Comparison of ENCODE assay signal across 18 cellular contexts in genomic region chr2:45072862-45073237, GRCh38.
A peak's percentile ranks its signal among the peaks of the same experiment; 100 is the strongest.
DNase-seq lines count a peak whose midpoint lies in the region; ATAC-seq and TF ChIP-seq lines count a peak whose summit lies in the region.
"Had no signal": no experiment of that assay in that cellular context is flagged by ENCODE, and none has a peak within 500 bp of the region (broad histone marks: within the 10 kb centered on the region; RNA-seq: fewer than 3 reads in every experiment).

No MANE protein-coding gene starts in this region.

- CTCF ChIA-PET in activated CD8-positive, alpha-beta memory T cell treated with anti-CD3 and anti-CD28 coated beads, Interleukin-2, amount 10 ng/mL, durations not matched to agents 7 days and 5 days (lab: Charles Lee): no interaction called here

- ATAC-seq in activated CD8-positive, alpha-beta memory T cell treated with anti-CD3 and anti-CD28 coated beads, Interleukin-2, amount 10 ng/mL, durations not matched to agents 7 days and 5 days: no peak
- no peak for ATAC-seq in HG03175 (IDR thresholded peaks at IDR 0.05; ENCODE audit: unreplicated experiment)
- ATAC-seq: CD8-positive, alpha-beta T cell; Panc1 had no signal

- DNase-seq in activated CD8-positive, alpha-beta memory T cell treated with anti-CD3 and anti-CD28 coated beads, Interleukin-2, amount 10 ng/mL, durations not matched to agents 7 days and 5 days: peak; percentile 25
- DNase-seq in activated CD8-positive, alpha-beta memory T cell treated with anti-CD3 and anti-CD28 coated beads, Interleukin-2, amount 50 U/mL, for 4 hours: no peak
- DNase-seq in RPMI7951 (ENCODE audit: low read depth) (peak; percentile 33), myocyte (ENCODE audit: low read depth) (peak; percentile 8), type B pancreatic cell (ENCODE audit: extremely low spot score, unreplicated experiment) (peak; percentile 43), cerebellar cortex (ENCODE audit: low spot score) (no peak)
- DNase-seq: AML-193, C1 segment of cervical spinal cord, DND-41, IMR-90, NCI-H1105, NCI-H146, NCI-H345, NCI-H524, NCI-H82 had no signal

- no peak for TF ChIP-seq CTCF in type B pancreatic cell (conservative IDR thresholded peaks at IDR 0.05)

- no peak overlapping the region for H3K4me3 Mint-ChIP-seq in activated CD8-positive, alpha-beta memory T cell treated with anti-CD3 and anti-CD28 coated beads, Interleukin-2, amount 10 ng/mL, durations not matched to agents 7 days and 5 days
- H3K4me3 Mint-ChIP-seq in type B pancreatic cell: no peak overlapping the region
- H3K4me3 Mint-ChIP-seq: CD8-positive, alpha-beta T cell had no signal

- no peaks in the 10 kb centered on the region for H3K9me3 Mint-ChIP-seq in activated CD8-positive, alpha-beta memory T cell treated with anti-CD3 and anti-CD28 coated beads, Interleukin-2, amount 10 ng/mL, durations not matched to agents 7 days and 5 days (ENCODE audit: low read depth)
- H3K9me3 Mint-ChIP-seq in type B pancreatic cell: no peaks in the 10 kb centered on the region
- H3K9me3 Mint-ChIP-seq: CD8-positive, alpha-beta T cell had no signal

- no peak overlapping the region for H3K27ac Mint-ChIP-seq in activated CD8-positive, alpha-beta memory T cell treated with anti-CD3 and anti-CD28 coated beads, Interleukin-2, amount 10 ng/mL, durations not matched to agents 7 days and 5 days
- H3K27ac Mint-ChIP-seq in type B pancreatic cell: no peak overlapping the region
- H3K27ac Mint-ChIP-seq: CD8-positive, alpha-beta T cell had no signal

- no peaks in the 10 kb centered on the region for H3K4me1 Mint-ChIP-seq in activated CD8-positive, alpha-beta memory T cell treated with anti-CD3 and anti-CD28 coated beads, Interleukin-2, amount 10 ng/mL, durations not matched to agents 7 days and 5 days
- peaks cover 40% of the 10 kb centered on the region for H3K4me1 Mint-ChIP-seq in type B pancreatic cell (ENCODE audit: unreplicated experiment)

- H3K27me3 Mint-ChIP-seq in activated CD8-positive, alpha-beta memory T cell treated with anti-CD3 and anti-CD28 coated beads, Interleukin-2, amount 10 ng/mL, durations not matched to agents 7 days and 5 days: peaks cover 24% of the 10 kb centered on the region
- H3K27me3 Mint-ChIP-seq in type B pancreatic cell: peaks cover 20% of the 10 kb centered on the region

- no peaks in the 10 kb centered on the region for H3K36me3 Mint-ChIP-seq in activated CD8-positive, alpha-beta memory T cell treated with anti-CD3 and anti-CD28 coated beads, Interleukin-2, amount 10 ng/mL, durations not matched to agents 7 days and 5 days
- H3K36me3 Mint-ChIP-seq in type B pancreatic cell: no peaks in the 10 kb centered on the region
- H3K36me3 Mint-ChIP-seq: CD8-positive, alpha-beta T cell had no signal

Comparison
In these comparisons a context has a peak if more than half of its experiments do, and no peak if none do; other contexts are left out.
1. DNase-seq: peak in activated CD8-positive, alpha-beta memory T cell treated with anti-CD3 and anti-CD28 coated beads, Interleukin-2, amount 10 ng/mL, durations not matched to agents 7 days and 5 days (single experiment), RPMI7951 (single experiment), myocyte (single experiment) and type B pancreatic cell (single experiment); none in activated CD8-positive, alpha-beta memory T cell treated with anti-CD3 and anti-CD28 coated beads, Interleukin-2, amount 50 U/mL, for 4 hours (single experiment) and cerebellar cortex (single experiment).